ENCODE assay signal across 1 cellular context in genomic region chr13:45343102-45343501, GRCh38.
TF ChIP-seq lines count a peak whose summit lies in the region.

No MANE protein-coding gene starts in this region.

TF ChIP-seq in HepG2, 621 proteins besides CTCF, POLR2A, EP300 and RAD21:
- peak; percentile 86 for TF ChIP-seq ZNF121 (CRISPR knock-in tag; IDR thresholded peaks at IDR 0.05)
